1 cellular context compared by ENCODE assay signal in genomic region chr1:6162773-6163172, GRCh38.
TF ChIP-seq lines count a peak whose summit lies in the region.

No MANE protein-coding gene starts in this region.

TF ChIP-seq in WTC11, 78 proteins besides CTCF, POLR2A, EP300 and RAD21 (continued from another document):
- TF ChIP-seq ZSCAN18 (CRISPR knock-in tag; IDR thresholded peaks at IDR 0.05) (no peak), MLX (CRISPR knock-in tag; IDR thresholded peaks at IDR 0.05) (no peak), CDX4 (CRISPR knock-in tag; IDR thresholded peaks at IDR 0.05; ENCODE audit: borderline replicate concordance) (no peak), JAZF1 (CRISPR knock-in tag; IDR thresholded peaks at IDR 0.05) (no peak), ERG (CRISPR knock-in tag; IDR thresholded peaks at IDR 0.05) (no peak)
